Comparison of ENCODE assay signal across 29 cellular contexts in genomic region chr1:30461640-30462039, GRCh38.
DNase-seq lines count a peak whose midpoint lies in the region; ATAC-seq, FAIRE-seq and TF ChIP-seq lines count a peak whose summit lies in the region.
"Had no signal": no experiment of that assay in that cellular context is flagged by ENCODE, and none has a peak within 500 bp of the region (broad histone marks: within the 10 kb centered on the region; RNA-seq: fewer than 3 reads in every experiment).

No MANE protein-coding gene starts in this region.

- FAIRE-seq in RCC 7860 (lab: Jason Lieb, UNC): no peak
- FAIRE-seq: A549, GM12878, HepG2 had no signal

- intact Hi-C loops in posterior vena cava (cut with DNase I): no loop called here

- H3K27ac ChIP-seq in C4-2B: peak overlapping the region; percentile 31; the same call in 1 of the 2 replicates
- H3K27ac ChIP-seq in epithelial cell of prostate: no peak overlapping the region
- H3K27ac ChIP-seq: A549, Peyer's patch had no signal

- no peak for ATAC-seq in GM19397 (IDR thresholded peaks at IDR 0.05; ENCODE audit: unreplicated experiment)
- ATAC-seq: A549; CD8-positive, alpha-beta T cell; GM12878; HepG2; SK-N-SH treated with all-trans-retinoic acid at 6 μM for 48 hours had no signal

- TF ChIP-seq CTCF in C4-2B (conservative IDR thresholded peaks at IDR 0.05) (no peak), LNCaP clone FGC (IDR thresholded peaks at IDR 0.05; ENCODE audit: control insufficient read depth, extremely low read depth, insufficient read depth) (0 out of 2 replicates have a peak, but pooled peaks have one; percentile 7)

- peak; percentile 86 for DNase-seq in LNCaP clone FGC (ENCODE audit: low read depth)
- peak; percentile 8 for DNase-seq in epithelial cell of prostate (ENCODE audit: low read depth, low spot score)
- DNase-seq in posterior vena cava (ENCODE audit: low spot score): peak; percentile 17
- DNase-seq in Ammon's horn (ENCODE audit: low spot score): no peak
- DNase-seq in RCC 7860 (ENCODE audit: low spot score): no peak
- DNase-seq in NOMO-1 treated with DMSO at 0.1 percent for 48 hours (lab: John Stamatoyannopoulos, UW; ENCODE audit: unreplicated experiment): no peak
- DNase-seq: AML-193; C1 segment of cervical spinal cord; Caco-2; CD8-positive, alpha-beta T cell; EL; GDM1; GOT3; HFFc6; Karpas-422; MV-4-11; NCI-H1105; NCI-H1436 treated with DMSO at 0.1 percent for 48 hours; NCI-H187 treated with DMSO at 0.1 percent for 48 hours; NCI-H446; NCI-H526 treated with DMSO at 0.1 percent for 48 hours had no signal

- H3K4me3 ChIP-seq in LNCaP clone FGC (ENCODE audit: low read depth, low read length): no peak overlapping the region
- H3K4me3 ChIP-seq: A549, GM12878, HAP-1, Peyer's patch had no signal

Comparison
In these comparisons a context has a peak if more than half of its experiments do, and no peak if none do; other contexts are left out.
1. DNase-seq: peak in LNCaP clone FGC (single experiment), epithelial cell of prostate (single experiment) and posterior vena cava (single experiment); none in Ammon's horn (single experiment), RCC 7860 (single experiment) and NOMO-1 treated with DMSO at 0.1 percent for 48 hours (single experiment).